Comparison of ENCODE assay signal across 19 cellular contexts in the genomic region with DNA sequence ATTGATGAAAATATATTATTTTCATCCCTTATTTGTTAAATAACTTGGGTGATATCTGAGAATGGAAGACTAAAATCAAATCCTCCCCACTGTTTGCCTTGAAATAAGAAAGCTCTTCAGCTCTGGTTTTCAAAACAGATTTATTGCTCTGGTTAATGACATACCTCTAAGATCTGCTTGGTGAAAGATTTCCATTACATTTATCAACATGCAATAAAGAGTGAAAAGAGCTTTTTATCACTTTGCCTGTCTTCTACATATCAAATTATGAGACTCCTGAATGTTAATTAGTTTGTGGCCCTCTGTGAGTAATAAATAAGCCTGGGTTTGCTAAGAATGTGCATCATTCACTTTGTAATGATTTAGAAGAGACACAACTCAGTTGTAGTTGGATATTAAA.
"Had no signal": no experiment of that assay in that cellular context is flagged by ENCODE, and none has a peak within 500 bp of the region (broad histone marks: within the 10 kb centered on the region; RNA-seq: fewer than 3 reads in every experiment).

No MANE protein-coding gene starts in this region.

- H3K27ac Mint-ChIP-seq: IgD-negative memory B cell had no signal

- H3K4me3 Mint-ChIP-seq: IgD-negative memory B cell had no signal

- DNase-seq: MV-4-11, NCI-H1048, NCI-H1105, NCI-H1436 treated with DMSO at 0.1 percent for 48 hours, NCI-H1694, NCI-H187 treated with DMSO at 0.1 percent for 48 hours, NCI-H2029 treated with DMSO at 0.1 percent for 48 hours, NCI-H2171 treated with DMSO at 0.1 percent for 48 hours, NCI-H345, NCI-H446 treated with DMSO at 0.1 percent for 48 hours, NCI-H510A treated with DMSO at 0.1 percent for 48 hours, NCI-H526, NCI-H748 treated with DMSO at 0.1 percent for 48 hours, RPMI8226, SHP77, T-helper 1 cell had no signal

- H3K36me3 Mint-ChIP-seq: IgD-negative memory B cell had no signal

- H3K9me3 Mint-ChIP-seq: IgD-negative memory B cell had no signal

- H3K4me3 ChIP-seq: K562 had no signal

- H3K27me3 Mint-ChIP-seq: IgD-negative memory B cell had no signal

- ATAC-seq: K562 had no signal

- H3K4me1 Mint-ChIP-seq: IgD-negative memory B cell had no signal

- H3K27ac ChIP-seq: HL-60 had no signal
